Comparison of ENCODE assay signal across 8 cellular contexts in genomic region chr3:149129326-149130123, GRCh38. TPM values are rescaled to one million over a fixed set of nuclear protein-coding genes. Genes with fewer than 3 reads are reported as not detected.
DNase-seq lines count a peak whose midpoint lies in the region; ATAC-seq and TF ChIP-seq lines count a peak whose summit lies in the region.

A gene with protein sequence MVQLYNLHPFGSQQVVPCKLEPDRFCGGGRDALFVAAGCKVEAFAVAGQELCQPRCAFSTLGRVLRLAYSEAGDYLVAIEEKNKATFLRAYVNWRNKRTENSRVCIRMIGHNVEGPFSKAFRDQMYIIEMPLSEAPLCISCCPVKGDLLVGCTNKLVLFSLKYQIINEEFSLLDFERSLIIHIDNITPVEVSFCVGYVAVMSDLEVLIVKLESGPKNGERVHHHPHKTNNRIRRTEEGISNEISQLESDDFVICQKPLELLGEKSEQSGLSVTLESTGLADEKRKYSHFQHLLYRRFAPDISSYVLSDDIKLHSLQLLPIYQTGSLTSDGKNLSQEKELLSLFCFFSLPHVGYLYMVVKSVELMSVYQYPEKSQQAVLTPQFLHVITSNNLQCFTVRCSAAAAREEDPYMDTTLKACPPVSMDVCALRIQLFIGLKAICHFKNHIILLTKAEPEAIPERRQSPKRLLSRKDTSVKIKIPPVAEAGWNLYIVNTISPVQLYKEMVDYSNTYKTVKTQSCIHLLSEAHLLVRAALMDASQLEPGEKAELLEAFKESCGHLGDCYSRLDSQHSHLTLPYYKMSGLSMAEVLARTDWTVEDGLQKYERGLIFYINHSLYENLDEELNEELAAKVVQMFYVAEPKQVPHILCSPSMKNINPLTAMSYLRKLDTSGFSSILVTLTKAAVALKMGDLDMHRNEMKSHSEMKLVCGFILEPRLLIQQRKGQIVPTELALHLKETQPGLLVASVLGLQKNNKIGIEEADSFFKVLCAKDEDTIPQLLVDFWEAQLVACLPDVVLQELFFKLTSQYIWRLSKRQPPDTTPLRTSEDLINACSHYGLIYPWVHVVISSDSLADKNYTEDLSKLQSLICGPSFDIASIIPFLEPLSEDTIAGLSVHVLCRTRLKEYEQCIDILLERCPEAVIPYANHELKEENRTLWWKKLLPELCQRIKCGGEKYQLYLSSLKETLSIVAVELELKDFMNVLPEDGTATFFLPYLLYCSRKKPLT (plus strand): TSS chr3:149129638. CDS start chr3:149129724, 86 bp downstream.

- 2% methylated on average over 28 of the region's 78 CpGs for WGBS in SK-N-SH (ENCODE audit: low lambda C conversion rate)

- DNase-seq in NCI-H1092 (lab: John Stamatoyannopoulos, UW) (peak; percentile 83), SK-N-SH (peak; percentile 96), globus pallidus (ENCODE audit: low spot score) (peak; percentile 90), omental fat pad (ENCODE audit: low spot score) (peak; percentile 71)
- peak; percentile 76 for DNase-seq in activated naive CD4-positive, alpha-beta T cell treated with anti-CD3 and anti-CD28 coated beads, Interleukin-2, amount 50 U/mL, for 16 hours

- peak within 1 kb of the TSS; percentile 97 for H2AFZ ChIP-seq in SK-N-SH (ENCODE audit: low read depth)

- no peaks in the 10 kb centered on the region for H3K9me3 ChIP-seq in SK-N-SH

- H3K9ac ChIP-seq in SK-N-SH = peak within 1 kb of the TSS; percentile 67

- H3K4me2 ChIP-seq in SK-N-SH = peak within 1 kb of the TSS; percentile 73

- peak; percentile 92 for ATAC-seq in HG02623 (IDR thresholded peaks at IDR 0.05; ENCODE audit: unreplicated experiment)
- ATAC-seq in omental fat pad (ENCODE audit: low FRiP score) = peak; percentile 94

- POLR2A ChIA-PET in SK-N-SH (lab: Yijun Ruan, JAX) = interaction anchor here (0.9 kb wide), 1 partner anchor 31 kb away, joined by 3 read pairs; no protein-coding TSS in a partner anchor

- TF ChIP-seq RAD21 in SK-N-SH (IDR thresholded peaks at IDR 0.05; ENCODE audit: low read length) = no peak

- peaks cover 0 to 8% of the 10 kb centered on the region in 2 experiments for H3K36me3 ChIP-seq in SK-N-SH (replicated peaks in 1 of 2; ENCODE audit: control insufficient read depth in 1 of 2, insufficient read depth in 2 of 2, low read length in 1 of 2)

- peaks cover 3% of the 10 kb centered on the region for H3F3A ChIP-seq in SK-N-SH (replicated peaks; ENCODE audit: insufficient read depth)

- TF ChIP-seq CTCF in SK-N-SH (IDR thresholded peaks at IDR 0.05) (no peak), omental fat pad (IDR thresholded peaks at IDR 0.05) (no peak)

- no peak for TF ChIP-seq EP300 in SK-N-SH (IDR thresholded peaks at IDR 0.05; ENCODE audit: borderline replicate concordance in 1 of 2, low read depth in 1 of 2, low read length in 1 of 2)

- no peaks in the 10 kb centered on the region for H4K20me1 ChIP-seq in SK-N-SH (ENCODE audit: insufficient read depth)

- peak; percentile 82 for TF ChIP-seq POLR2A in GM10847 (IDR thresholded peaks at IDR 0.05; ENCODE audit: extremely low read depth, insufficient read length)

- no peaks in the 10 kb centered on the region for H3K27me3 ChIP-seq in SK-N-SH (ENCODE audit: insufficient read depth)

- H3K27ac ChIP-seq in SK-N-SH (ENCODE audit: low read depth in 2 of 2, low read length in 1 of 2) (peak within 1 kb of the TSS; percentile 54 to 83), temporal lobe (ENCODE audit: low read depth, low read length) (peak within 1 kb of the TSS; percentile 48)

- CTCF ChIA-PET in SK-N-SH (lab: Yijun Ruan, JAX) = interaction anchor here (0.6 to 3.0 kb wide), 11 partner anchors 9 to 189 kb away, joined by 3 to 24 read pairs (median 3); no protein-coding TSS in a partner anchor

- no peaks in the 10 kb centered on the region for H3K9me2 ChIP-seq in SK-N-SH

- H3K79me2 ChIP-seq in SK-N-SH (ENCODE audit: insufficient read depth) = peaks cover 40% of the 10 kb centered on the region; the same call in 1 of the 2 replicates

- H3K4me1 ChIP-seq in SK-N-SH (ENCODE audit: control insufficient read depth in 1 of 2, insufficient read depth in 2 of 2, low read depth in 1 of 2, low read length in 1 of 2) = peaks cover 0 to 5% of the 10 kb centered on the region in 2 experiments; a peak in 1 of 4 replicates

- H3K4me3 ChIP-seq in SK-N-SH (ENCODE audit: low read depth in 2 of 2, low read length in 1 of 2) = peak within 1 kb of the TSS; percentile 71 to 91

TF ChIP-seq in SK-N-SH, 30 proteins besides CTCF, POLR2A, EP300 and RAD21 (continues in another document):
- TF ChIP-seq NRF1 (IDR thresholded peaks at IDR 0.05; ENCODE audit: low read depth, low read length) = 0 out of 2 replicates have a peak, but pooled peaks have one; percentile 7
- TF ChIP-seq MXI1 (IDR thresholded peaks at IDR 0.05; ENCODE audit: low read depth, low read length) = peak; percentile 67
- TF ChIP-seq GATA2 (CRISPR knock-in tag; IDR thresholded peaks at IDR 0.05) = no peak
- TF ChIP-seq JUND (IDR thresholded peaks at IDR 0.05) = no peak
- TF ChIP-seq MAX (IDR thresholded peaks at IDR 0.05; ENCODE audit: low read depth) = peak; percentile 51
- peak; percentile 40; the same call in 1 of the 2 replicates for TF ChIP-seq GABPA (IDR thresholded peaks at IDR 0.05; ENCODE audit: low read depth)
- 0 out of 2 replicates have a peak, but pooled peaks have one; percentile 52 for TF ChIP-seq RCOR1 (IDR thresholded peaks at IDR 0.05; ENCODE audit: low read length)
- no peak for TF ChIP-seq RFX5 (IDR thresholded peaks at IDR 0.05; ENCODE audit: low read length)
- peak; percentile 30; the same call in 1 of the 2 replicates for TF ChIP-seq SIN3A (IDR thresholded peaks at IDR 0.05; ENCODE audit: borderline replicate concordance, low read depth, low read length)
- TF ChIP-seq ZBTB33 (IDR thresholded peaks at IDR 0.05; ENCODE audit: borderline replicate concordance, low read depth) = no peak
- peak; percentile 77; the same call in 1 of the 2 replicates for TF ChIP-seq TAF1 (IDR thresholded peaks at IDR 0.05; ENCODE audit: borderline replicate concordance, low read depth, low read length)
- TF ChIP-seq EZH2phosphoT487 (IDR thresholded peaks at IDR 0.05; ENCODE audit: borderline replicate concordance, low read depth) = no peak
- no peak for TF ChIP-seq TCF12 (IDR thresholded peaks at IDR 0.05)
- no peak for TF ChIP-seq MEF2A (IDR thresholded peaks at IDR 0.05; ENCODE audit: borderline replicate concordance, low read depth)
- TF ChIP-seq USF1 (IDR thresholded peaks at IDR 0.05; ENCODE audit: borderline replicate concordance, low read depth) = peak; percentile 96
- TF ChIP-seq, protein P1, sequence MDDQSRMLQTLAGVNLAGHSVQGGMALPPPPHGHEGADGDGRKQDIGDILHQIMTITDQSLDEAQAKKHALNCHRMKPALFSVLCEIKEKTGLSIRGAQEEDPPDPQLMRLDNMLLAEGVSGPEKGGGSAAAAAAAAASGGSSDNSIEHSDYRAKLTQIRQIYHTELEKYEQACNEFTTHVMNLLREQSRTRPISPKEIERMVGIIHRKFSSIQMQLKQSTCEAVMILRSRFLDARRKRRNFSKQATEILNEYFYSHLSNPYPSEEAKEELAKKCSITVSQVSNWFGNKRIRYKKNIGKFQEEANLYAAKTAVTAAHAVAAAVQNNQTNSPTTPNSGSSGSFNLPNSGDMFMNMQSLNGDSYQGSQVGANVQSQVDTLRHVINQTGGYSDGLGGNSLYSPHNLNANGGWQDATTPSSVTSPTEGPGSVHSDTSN (IDR thresholded peaks at IDR 0.05) = no peak
- no peak for TF ChIP-seq FOXJ3 (CRISPR knock-in tag; IDR thresholded peaks at IDR 0.05)
- TF ChIP-seq RXRA (IDR thresholded peaks at IDR 0.05; ENCODE audit: borderline replicate concordance, low read depth) = no peak
- no peak for TF ChIP-seq IRF3 (IDR thresholded peaks at IDR 0.05; ENCODE audit: low read depth, low read length)
- no peak for TF ChIP-seq FOSL2 (IDR thresholded peaks at IDR 0.05; ENCODE audit: borderline replicate concordance, low read depth)

RNA-seq across cellular contexts. Expression of the gene that starts here (rescaled TPM):
- 9.4 and 11.3 TPM in 2 replicates for polyA plus RNA-seq in SK-N-SH (2012; rRNA removed)
- 13.3 and 13.7 TPM in 2 replicates for polyA plus RNA-seq in SK-N-SH (2012; cell fraction: cytosol; rRNA removed)
- 7.7 and 12.9 TPM in 2 replicates for polyA plus RNA-seq in SK-N-SH (2012; cell fraction: nucleus; rRNA removed)
- total RNA-seq in omental fat pad (10 to 100 TPM; 12.5 to 19.8 (median 17.6) TPM), temporal lobe (17.0 TPM)

Comparison
In these comparisons a context has a peak if more than half of its experiments do, and no peak if none do; other contexts are left out.
1. Peak in every context shown above with its lines: DNase-seq, ATAC-seq, H3K4me3 ChIP-seq and H3K27ac ChIP-seq.